Comparison of ENCODE assay signal across 20 cellular contexts in the genomic region with DNA sequence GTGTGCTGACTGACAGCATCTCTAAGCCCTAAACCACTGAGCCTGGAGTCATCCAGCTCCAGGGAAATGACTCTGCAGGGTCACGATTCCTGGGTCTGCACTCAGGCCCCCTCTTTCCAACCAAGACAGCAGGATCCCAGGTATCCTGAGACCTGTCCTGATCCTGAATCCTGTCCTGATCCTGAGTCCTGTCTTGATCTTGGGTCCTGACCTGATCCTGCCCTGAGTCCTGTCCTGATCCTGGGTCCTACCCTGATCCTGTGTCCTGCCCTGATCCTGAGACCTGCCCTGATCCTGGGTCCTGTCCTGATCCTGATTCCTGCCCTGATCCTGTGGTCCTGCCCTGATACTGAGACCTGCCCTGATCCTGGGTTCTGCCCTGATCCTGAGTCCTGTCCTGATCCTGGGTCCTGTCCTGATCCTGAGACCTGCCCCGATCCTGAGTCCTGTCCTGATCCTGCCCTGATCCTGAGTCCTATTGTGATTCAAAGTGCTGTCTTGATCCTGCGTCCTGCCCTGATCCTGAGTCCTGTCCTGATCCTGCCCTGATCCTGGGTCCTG. TPM values are rescaled to one million over a fixed set of nuclear protein-coding genes. Genes with fewer than 3 reads are reported as not detected.
DNase-seq lines count a peak whose midpoint lies in the region; ATAC-seq and TF ChIP-seq lines count a peak whose summit lies in the region.
"Had no signal": no experiment of that assay in that cellular context is flagged by ENCODE, and none has a peak within 500 bp of the region (broad histone marks: within the 10 kb centered on the region; RNA-seq: fewer than 3 reads in every experiment).

No MANE protein-coding gene starts in this region.

- H3K9me3 Mint-ChIP-seq in type B pancreatic cell = peaks cover 8% of the 10 kb centered on the region
- H3K9me3 Mint-ChIP-seq: CD8-positive, alpha-beta T cell had no signal

- no peak overlapping the region for H4K91ac ChIP-seq in IMR-90 (ENCODE audit: insufficient read depth, low read depth, low read length)

- H4K8ac ChIP-seq in IMR-90 (ENCODE audit: low read depth in 2 of 2, low read length in 2 of 2) = no peak overlapping the region

- H3K4ac ChIP-seq in IMR-90 (ENCODE audit: low read depth, low read length) = no peak overlapping the region

- no peak for TF ChIP-seq CTCF in IMR-90 (conservative IDR thresholded peaks at IDR 0.05; ENCODE audit: low read depth, low read length)
- TF ChIP-seq CTCF in colonic mucosa (IDR thresholded peaks at IDR 0.05) = no peak
- TF ChIP-seq CTCF in type B pancreatic cell (conservative IDR thresholded peaks at IDR 0.05) = no peak
- no peak for TF ChIP-seq CTCF in RWPE1 (conservative IDR thresholded peaks at IDR 0.05; ENCODE audit: low read depth)
- TF ChIP-seq CTCF in omental fat pad (IDR thresholded peaks at IDR 0.05) = no peak

- no peak overlapping the region for H4K5ac ChIP-seq in IMR-90 (ENCODE audit: low read depth, low read length)

- intact Hi-C loops in IMR-90 (cut with micrococcal nuclease) (no loop called here), colonic mucosa (cut with DNase I) (no loop called here)

- no peak overlapping the region for H3K9ac ChIP-seq in IMR-90 (ENCODE audit: low read depth, low read length)
- no peak overlapping the region for H3K9ac ChIP-seq in colonic mucosa (ENCODE audit: low read depth in 2 of 2, low read length in 2 of 2)
- H3K9ac ChIP-seq: BLaER1 had no signal

- H3K27ac ChIP-seq in IMR-90 (ENCODE audit: insufficient read depth, low read length) (no peak overlapping the region), colonic mucosa (no peak overlapping the region), RWPE1 (no peak overlapping the region)
- H3K27ac ChIP-seq: BLaER1 had no signal

- H2AK9ac ChIP-seq in IMR-90 (replicated peaks; ENCODE audit: low read depth, low read length, poor library complexity) = no peak overlapping the region

- no peak for TF ChIP-seq POLR2A in IMR-90 (IDR thresholded peaks at IDR 0.05; ENCODE audit: low read depth, low read length)

- no TSS peak for BruUV-seq in IMR-90 (replicated peaks; lab: Mats Ljungman, UMichigan)

- no peak for DNase-seq in IMR-90
- DNase-seq in colonic mucosa = peak; percentile 11
- peak; percentile 69 for DNase-seq in mesenteric fat pad (ENCODE audit: low spot score)
- DNase-seq in type B pancreatic cell (ENCODE audit: extremely low spot score, unreplicated experiment) = no peak
- DNase-seq in RWPE1 (ENCODE audit: low spot score) = no peak
- DNase-seq in omental fat pad (ENCODE audit: low spot score) = no peak
- DNase-seq: GF-D8, MG63, NCI-H1417, NCI-H1694 treated with DMSO at 0.1 percent for 48 hours, NCI-H446 treated with DMSO at 0.1 percent for 48 hours, NCI-H526 treated with DMSO at 0.1 percent for 48 hours, OCI-M1, SHP77 had no signal

- H3K36me3 ChIP-seq in IMR-90 (ENCODE audit: control insufficient read depth, insufficient read depth, low read length) (no peaks in the 10 kb centered on the region), colonic mucosa (no peaks in the 10 kb centered on the region)
- H3K36me3 ChIP-seq: BLaER1, MG63 had no signal

- no peak overlapping the region for H3K14ac ChIP-seq in IMR-90 (replicated peaks; ENCODE audit: low read depth, low read length)

- no peak overlapping the region for H2BK120ac ChIP-seq in IMR-90 (ENCODE audit: low read depth, low read length)

- H3K4me1 ChIP-seq in IMR-90 (ENCODE audit: control insufficient read depth, insufficient read depth, low read length) = peaks cover 1% of the 10 kb centered on the region; the same call in 1 of the 2 replicates
- peaks cover 5% of the 10 kb centered on the region for H3K4me1 ChIP-seq in colonic mucosa

- peak overlapping the region; percentile 22 for H3K4me3 Mint-ChIP-seq in type B pancreatic cell
- H3K4me3 Mint-ChIP-seq: CD8-positive, alpha-beta T cell had no signal

- no peak overlapping the region for H3K56ac ChIP-seq in IMR-90 (ENCODE audit: extremely low read depth, insufficient read depth, low read length)

- no peak overlapping the region for H2AFZ ChIP-seq in IMR-90 (replicated peaks; ENCODE audit: low read length, poor library complexity)

- H2BK20ac ChIP-seq in IMR-90 (ENCODE audit: low read depth, low read length) = no peak overlapping the region

- H3K23ac ChIP-seq in IMR-90 (ENCODE audit: low read depth, low read length) = no peak overlapping the region

- no peaks in the 10 kb centered on the region for H3K9me1 ChIP-seq in IMR-90 (ENCODE audit: insufficient read depth, low read length)

- POLR2A ChIA-PET in IMR-90 (lab: Charles Lee; ENCODE audit: unreplicated experiment) = no interaction called here
- POLR2A ChIA-PET in RWPE1 (lab: Yijun Ruan, JAX; ENCODE audit: low non-redundant PET) = no interaction called here

- H4K20me1 ChIP-seq in IMR-90 (ENCODE audit: insufficient read depth, low read length) = no peaks in the 10 kb centered on the region
- H4K20me1 ChIP-seq: BLaER1 had no signal

- H3K27ac Mint-ChIP-seq in type B pancreatic cell = no peak overlapping the region
- H3K27ac Mint-ChIP-seq: CD8-positive, alpha-beta T cell had no signal

- no peaks in the 10 kb centered on the region for H3K79me1 ChIP-seq in IMR-90 (ENCODE audit: low read depth in 1 of 2, low read length in 2 of 2)

- dilution Hi-C loops in IMR-90 (cut with HindIII; ENCODE audit: low sequenced_read_pairs, unreplicated experiment) = no loop called here

- no peak overlapping the region for H2BK15ac ChIP-seq in IMR-90 (ENCODE audit: low read depth, low read length)

- H3K4me2 ChIP-seq in IMR-90 (ENCODE audit: low read depth, low read length) = no peak overlapping the region
- H3K4me2 ChIP-seq: BLaER1 had no signal

- no peaks in the 10 kb centered on the region for H3K27me3 Mint-ChIP-seq in type B pancreatic cell

- in situ Hi-C loops in IMR-90 (cut with MboI; ENCODE audit: low sequenced_read_pairs) = loop anchor here (5.0 kb wide), 2 partner anchors 127 to 457 kb away; no protein-coding TSS in a partner anchor

- peak overlapping the region; percentile 39; the same call in 1 of the 2 replicates for H2AK5ac ChIP-seq in IMR-90 (ENCODE audit: low read depth, low read length)

- no peak overlapping the region for H2BK5ac ChIP-seq in IMR-90 (ENCODE audit: low read depth, low read length, poor library complexity, severe bottlenecking)

- peaks cover 14% of the 10 kb centered on the region for H3K4me1 Mint-ChIP-seq in type B pancreatic cell (ENCODE audit: unreplicated experiment)

- CTCF ChIA-PET in IMR-90 (lab: Yijun Ruan, JAX) = interaction anchor here (3.2 kb wide), 1 partner anchor 138 kb away, joined by 54 read pairs; a partner anchor contains a TSS
- CTCF ChIA-PET in RWPE1 (lab: Yijun Ruan, JAX) = interaction anchor here (0.7 to 5.4 kb wide), 2 partner anchors 137 to 193 kb away, joined by 4 to 85 read pairs; a partner anchor contains a TSS

- TF ChIP-seq RAD21 in IMR-90 (IDR thresholded peaks at IDR 0.05; ENCODE audit: low read length) = no peak

- H3K18ac ChIP-seq in IMR-90 (ENCODE audit: low read depth, low read length) = no peak overlapping the region

- no peak overlapping the region for H3K4me3 ChIP-seq in IMR-90 (ENCODE audit: insufficient read depth, low read depth, low read length)
- no peak overlapping the region for H3K4me3 ChIP-seq in colonic mucosa
- H3K4me3 ChIP-seq: BLaER1, K562, MG63 had no signal

- H3K9me3 ChIP-seq in IMR-90 (ENCODE audit: control insufficient read depth, insufficient read depth, low read length) = no peaks in the 10 kb centered on the region; the same call in 1 of the 2 replicates
- H3K9me3 ChIP-seq in colonic mucosa = no peaks in the 10 kb centered on the region
- H3K9me3 ChIP-seq: BLaER1, MG63 had no signal

- no peak for ATAC-seq in IMR-90 (ENCODE audit: low read depth)
- ATAC-seq in omental fat pad (ENCODE audit: low FRiP score) = no peak
- no peak for ATAC-seq in HG02981 (IDR thresholded peaks at IDR 0.05; ENCODE audit: unreplicated experiment)
- ATAC-seq: CD8-positive, alpha-beta T cell; K562 had no signal

- H3K27me3 ChIP-seq in IMR-90 (ENCODE audit: control insufficient read depth, insufficient read depth, low read length) (peaks cover 56% of the 10 kb centered on the region), colonic mucosa (no peaks in the 10 kb centered on the region)
- H3K27me3 ChIP-seq: MG63 had no signal

- WGBS in IMR-90 (ENCODE audit: extremely low coverage in 2 of 2, insufficient read length in 1 of 2), 2 experiments = 89% methylated on average over 3 of the region's 3 CpGs; no CpG with 5 or more reads in 1 of the 2 experiments

- no peaks in the 10 kb centered on the region for H3K36me3 Mint-ChIP-seq in type B pancreatic cell
- H3K36me3 Mint-ChIP-seq: CD8-positive, alpha-beta T cell had no signal

TF ChIP-seq in IMR-90, 13 proteins besides CTCF, POLR2A, EP300 and RAD21 (continues in another document):
- TF ChIP-seq, protein P1, sequence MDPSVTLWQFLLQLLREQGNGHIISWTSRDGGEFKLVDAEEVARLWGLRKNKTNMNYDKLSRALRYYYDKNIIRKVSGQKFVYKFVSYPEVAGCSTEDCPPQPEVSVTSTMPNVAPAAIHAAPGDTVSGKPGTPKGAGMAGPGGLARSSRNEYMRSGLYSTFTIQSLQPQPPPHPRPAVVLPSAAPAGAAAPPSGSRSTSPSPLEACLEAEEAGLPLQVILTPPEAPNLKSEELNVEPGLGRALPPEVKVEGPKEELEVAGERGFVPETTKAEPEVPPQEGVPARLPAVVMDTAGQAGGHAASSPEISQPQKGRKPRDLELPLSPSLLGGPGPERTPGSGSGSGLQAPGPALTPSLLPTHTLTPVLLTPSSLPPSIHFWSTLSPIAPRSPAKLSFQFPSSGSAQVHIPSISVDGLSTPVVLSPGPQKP (IDR thresholded peaks at IDR 0.05; ENCODE audit: borderline replicate concordance, low read depth, low read length) = no peak
- TF ChIP-seq MXI1 (IDR thresholded peaks at IDR 0.05; ENCODE audit: borderline replicate concordance, low read depth, low read length) = no peak
- no peak for TF ChIP-seq CHD1 (IDR thresholded peaks at IDR 0.05; ENCODE audit: low read depth, low read length)
- TF ChIP-seq SMC3 (IDR thresholded peaks at IDR 0.05; ENCODE audit: low read depth, low read length) = no peak
- no peak for TF ChIP-seq RFX5 (IDR thresholded peaks at IDR 0.05; ENCODE audit: low read depth, low read length)

RNA-seq across cellular contexts. Expression of a gene that starts 1.4 kb away (rescaled TPM):
- total RNA-seq in IMR-90 (2012; rRNA removed) (not detected in 2 replicates), colonic mucosa (not detected), mesenteric fat pad (not detected), type B pancreatic cell (ENCODE audit: low replicate concordance) (not detected in 2 replicates), omental fat pad (not detected)
- not detected in 2 replicates for polyA plus RNA-seq in IMR-90 (2012; rRNA removed)
- polyA plus RNA-seq in IMR-90 (2012; cell fraction: cytosol; rRNA removed) = not detected in 2 replicates
- not detected in 2 replicates for polyA plus RNA-seq in IMR-90 (2012; cell fraction: nucleus; rRNA removed; ENCODE audit: low replicate concordance)
- total RNA-seq: CD8-positive, alpha-beta T cell; K562; LHCN-M2; RPMI7951 had no signal
- polyA plus RNA-seq: K562 had no signal

RNA-seq across cellular contexts. Expression of a gene that starts 54.8 kb away (rescaled TPM):
- total RNA-seq in IMR-90 (2012; rRNA removed) (under 0.01 and 0.18 TPM in 2 replicates), colonic mucosa (1 to 10 TPM in 1 of 2 donors, under 1 TPM in 1; 0.42 to 1.1 TPM), mesenteric fat pad (1.5 TPM), type B pancreatic cell (ENCODE audit: low replicate concordance) (3.4 and 7.4 TPM in 2 replicates), omental fat pad (1 to 10 TPM in 3 of 4 donors, under 1 TPM in 1; 0.79 to 2.3 (median 1.6) TPM)
- 0.15 and 0.59 TPM in 2 replicates for polyA plus RNA-seq in IMR-90 (2012; rRNA removed)
- polyA plus RNA-seq in IMR-90 (2012; cell fraction: cytosol; rRNA removed) = 0.08 and 0.32 TPM in 2 replicates
- polyA plus RNA-seq in IMR-90 (2012; cell fraction: nucleus; rRNA removed; ENCODE audit: low replicate concordance) = 0.68 and 1.2 TPM in 2 replicates

Comparison
In these comparisons a context has a peak if more than half of its experiments do, and no peak if none do; other contexts are left out.
1. DNase-seq: peak in colonic mucosa (single experiment) and mesenteric fat pad (single experiment); none in IMR-90 (single experiment), type B pancreatic cell (single experiment), RWPE1 (single experiment) and omental fat pad (single experiment).